In genomic region chr3:31416980-31417379, GRCh38 we compare ENCODE assay signal across 21 cellular contexts.
A peak's percentile ranks its signal among the peaks of the same experiment; 100 is the strongest.
DNase-seq lines count a peak whose midpoint lies in the region; ATAC-seq, FAIRE-seq and TF ChIP-seq lines count a peak whose summit lies in the region.
"Had no signal": no experiment of that assay in that cellular context is flagged by ENCODE, and none has a peak within 500 bp of the region (broad histone marks: within the 10 kb centered on the region; RNA-seq: fewer than 3 reads in every experiment).

No MANE protein-coding gene starts in this region.

- H3K27me3 ChIP-seq in left ventricle myocardium inferior (ENCODE audit: low read depth) (no peaks in the 10 kb centered on the region), right atrium auricular region (no peaks in the 10 kb centered on the region), BLaER1 (no peaks in the 10 kb centered on the region), K562 (ENCODE audit: control insufficient read depth in 2 of 2, insufficient read depth in 2 of 2, low read length in 2 of 2) (no peaks in the 10 kb centered on the region), parathyroid adenoma (ENCODE audit: control insufficient read depth, insufficient read depth, low read length) (no peaks in the 10 kb centered on the region)

- TF ChIP-seq CTCF in left ventricle myocardium inferior (IDR thresholded peaks at IDR 0.05; ENCODE audit: borderline replicate concordance) (no peak), right atrium auricular region (IDR thresholded peaks at IDR 0.05) (no peak), K562 (IDR thresholded peaks at IDR 0.05 in 2 of 3, conservative IDR thresholded peaks at IDR 0.05 in 1 of 3; ENCODE audit: insufficient read depth in 2 of 3, low read depth in 1 of 3, low read length in 3 of 3) (no peak), parathyroid adenoma (IDR thresholded peaks at IDR 0.05) (no peak), mucosa of descending colon (IDR thresholded peaks at IDR 0.05) (no peak)

- CTCF ChIA-PET in K562 (lab: Yijun Ruan, JAX; ENCODE audit: low intra/inter-chr PET ratio): no interaction called here

- H3K4me1 ChIP-seq in left ventricle myocardium inferior (peaks cover 4% of the 10 kb centered on the region), right atrium auricular region (no peaks in the 10 kb centered on the region), BLaER1 (peaks cover 11% of the 10 kb centered on the region), K562 (replicated peaks in 1 of 2; ENCODE audit: control insufficient read depth in 2 of 2, insufficient read depth in 2 of 2, low read length in 2 of 2) (peaks cover 0 to 7% of the 10 kb centered on the region in 2 experiments; a peak in 1 of 5 replicates), parathyroid adenoma (no peaks in the 10 kb centered on the region), mucosa of descending colon (ENCODE audit: low read depth) (no peaks in the 10 kb centered on the region)
- H3K4me1 ChIP-seq: A549 had no signal

- POLR2A ChIA-PET in K562 (lab: Yijun Ruan, JAX): interaction anchor here (1.5 kb wide), 1 partner anchor 9 kb away, joined by 3 read pairs; no protein-coding TSS in a partner anchor

- H3K4me2 ChIP-seq in BLaER1: peak overlapping the region; percentile 23
- H3K4me2 ChIP-seq in K562 (ENCODE audit: insufficient read depth, low read length): no peak overlapping the region
- peak overlapping the region; percentile 4 for H3K4me2 ChIP-seq in parathyroid adenoma (ENCODE audit: low read length)
- H3K4me2 ChIP-seq: A549 had no signal

- no peaks in the 10 kb centered on the region for H4K20me1 ChIP-seq in BLaER1
- H4K20me1 ChIP-seq in K562 (replicated peaks; ENCODE audit: control insufficient read depth, insufficient read depth, low read length): no peaks in the 10 kb centered on the region

- 0% methylated on average over 4 of the region's 4 CpGs for WGBS in K562 (ENCODE audit: insufficient coverage, low coverage, missing lambda C conversion rate)

- H3K9ac ChIP-seq in BLaER1 (no peak overlapping the region), K562 (ENCODE audit: insufficient read depth in 1 of 2, low read depth in 2 of 2, low read length in 2 of 2) (no peak overlapping the region), parathyroid adenoma (no peak overlapping the region)

- intact Hi-C loops in left ventricle myocardium inferior (cut with micrococcal nuclease): no loop called here
- intact Hi-C loops in K562 (cut with micrococcal nuclease): no loop called here
- intact Hi-C loops in mucosa of descending colon (cut with DNase I, micrococcal nuclease): no loop called here

- no peak for ATAC-seq in K562
- ATAC-seq in mucosa of descending colon: no peak
- ATAC-seq: A549; CD8-positive, alpha-beta T cell had no signal

- TF ChIP-seq EP300 in K562 (IDR thresholded peaks at IDR 0.05; ENCODE audit: low read length): no peak

- H3K9me3 ChIP-seq in left ventricle myocardium inferior (replicated peaks): no peaks in the 10 kb centered on the region
- H3K9me3 ChIP-seq in right atrium auricular region: peaks cover 0 to 5% of the 10 kb centered on the region in 2 donors
- H3K9me3 ChIP-seq in BLaER1: no peaks in the 10 kb centered on the region
- H3K9me3 ChIP-seq in K562 (replicated peaks; ENCODE audit: control insufficient read depth, insufficient read depth, low read depth, low read length): no peaks in the 10 kb centered on the region
- H3K9me3 ChIP-seq in parathyroid adenoma (ENCODE audit: control insufficient read depth, low read length): no peaks in the 10 kb centered on the region
- no peaks in the 10 kb centered on the region for H3K9me3 ChIP-seq in mucosa of descending colon
- H3K9me3 ChIP-seq: A549, Caco-2 had no signal

- H3K9me1 ChIP-seq in K562 (ENCODE audit: control insufficient read depth, insufficient read depth, low read length): no peaks in the 10 kb centered on the region

- TF ChIP-seq RAD21 in K562 (CRISPR knock-in tag; conservative IDR thresholded peaks at IDR 0.05 in 1 of 2, IDR thresholded peaks at IDR 0.05 in 1 of 2): no peak

- H3K27ac ChIP-seq in left ventricle myocardium inferior (replicated peaks) (peak overlapping the region; percentile 30), right atrium auricular region (no peak overlapping the region), BLaER1 (no peak overlapping the region), K562 (ENCODE audit: extremely low read depth, low read depth, low read length) (no peak overlapping the region), parathyroid adenoma (no peak overlapping the region)
- H3K27ac ChIP-seq: 22Rv1, A549, C4-2B had no signal

- no peak overlapping the region for H2AFZ ChIP-seq in K562 (ENCODE audit: low read depth, low read length)
- H2AFZ ChIP-seq in parathyroid adenoma: no peak overlapping the region

- no TSS peak for BruUV-seq in K562 (replicated peaks; lab: Mats Ljungman, UMichigan)

- in situ Hi-C loops in K562 (cut with MboI): no loop called here

- DNase-seq in left ventricle myocardium inferior: no peak
- DNase-seq in right atrium auricular region (ENCODE audit: low spot score): no peak
- no peak for DNase-seq in K562 (ENCODE audit: extremely low read depth in 1 of 4, low spot score in 3 of 4)
- no peak for DNase-seq in mucosa of descending colon
- DNase-seq in activated CD4-positive, alpha-beta T cell treated with anti-CD3 and anti-CD28 coated beads for 4 hours: no peak
- DNase-seq: AML-193; Caco-2; Calu3; CD4-positive, alpha-beta T cell; CD8-positive, alpha-beta T cell; DMS79 treated with DMSO at 0.1 percent for 48 hours; GF-D8 had no signal

- H3K4me3 ChIP-seq in left ventricle myocardium inferior (no peak overlapping the region), right atrium auricular region (no peak overlapping the region), BLaER1 (no peak overlapping the region), K562 (no peak overlapping the region), parathyroid adenoma (ENCODE audit: low read depth, low read length) (no peak overlapping the region), mucosa of descending colon (no peak overlapping the region)
- H3K4me3 ChIP-seq: A549 had no signal

- H3K36me3 ChIP-seq in left ventricle myocardium inferior (no peaks in the 10 kb centered on the region), right atrium auricular region (no peaks in the 10 kb centered on the region), BLaER1 (no peaks in the 10 kb centered on the region), K562 (ENCODE audit: control insufficient read depth, insufficient read depth, low read length) (no peaks in the 10 kb centered on the region), parathyroid adenoma (ENCODE audit: control insufficient read depth, insufficient read depth, low read length) (no peaks in the 10 kb centered on the region), mucosa of descending colon (ENCODE audit: low read depth) (no peaks in the 10 kb centered on the region)

- H3K79me2 ChIP-seq in K562 (ENCODE audit: control insufficient read depth, insufficient read depth, low read length) (no peaks in the 10 kb centered on the region), parathyroid adenoma (no peaks in the 10 kb centered on the region)

- no peak for TF ChIP-seq POLR2A in K562 (conservative IDR thresholded peaks at IDR 0.05)

- no peak for FAIRE-seq in K562 (lab: Jason Lieb, UNC)
- FAIRE-seq: A549, D721Med, G401.6, GM12891, GM19239 had no signal

TF ChIP-seq in K562, 482 proteins besides CTCF, POLR2A, EP300 and RAD21:
- TF ChIP-seq EP400 (IDR thresholded peaks at IDR 0.05) (no peak), ZNF239 (CRISPR knock-in tag; IDR thresholded peaks at IDR 0.05) (peak; percentile 85)
